In the genomic region with DNA sequence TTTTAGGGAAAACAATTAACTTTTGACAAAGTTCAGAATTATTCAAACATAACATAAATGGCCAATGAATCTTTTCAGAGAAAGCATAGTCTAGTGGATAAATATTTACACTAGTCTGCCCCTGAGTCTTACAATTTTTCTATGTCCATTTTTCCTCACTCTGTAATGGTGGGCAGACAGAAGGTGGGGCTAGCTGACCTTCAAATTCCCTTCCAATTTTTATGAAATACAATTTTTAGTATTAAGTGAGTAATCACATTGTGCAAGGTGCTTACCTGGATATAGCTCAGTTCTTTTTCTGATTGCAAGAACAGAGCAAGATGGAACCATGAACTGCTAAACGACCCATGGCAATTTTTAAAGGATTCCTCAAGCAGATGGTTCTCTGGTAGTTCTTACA, we compare ENCODE assay signal across 25 cellular contexts.
"Had no signal": no experiment of that assay in that cellular context is flagged by ENCODE, and none has a peak within 500 bp of the region (broad histone marks: within the 10 kb centered on the region; RNA-seq: fewer than 3 reads in every experiment).

No MANE protein-coding gene starts in this region.

- H3K27me3 ChIP-seq: colonic mucosa, gastroesophageal sphincter, ovary, right atrium auricular region, sigmoid colon, stomach, transverse colon had no signal

- H3K4me1 ChIP-seq: colonic mucosa, gastroesophageal sphincter, left ventricle myocardium inferior, lower lobe of right lung, right atrium auricular region, sigmoid colon, transverse colon had no signal

- H3K27me3 Mint-ChIP-seq: memory B cell; stimulated activated naive B cell treated with anti-CD40 and anti-IgM and Interleukin-4, amounts not matched to agents 10 μg/mL and 1 μg/mL and 100 μg/mL, for 72 hours had no signal

- DNase-seq: colonic mucosa; effector CD4-positive, alpha-beta T cell; endodermal cell; glutamatergic neuron; immature natural killer cell; kidney; left cardiac atrium; left ventricle myocardium inferior; lower lobe of right lung; natural killer cell; ovary; sigmoid colon; stimulated activated CD4-positive, alpha-beta T cell treated with anti-CD3 and anti-CD28 coated beads, Interleukin-2, amount 100 ng/mL, for 24 hours; stimulated activated CD4-positive, alpha-beta T cell treated with anti-CD3 and anti-CD28 coated beads, Interleukin-4, amount 100 ng/mL, for 4 hours; stimulated activated naive B cell treated with anti-CD40 and anti-IgM and Interleukin-4, amounts not matched to agents 10 μg/mL and 1 μg/mL and 100 μg/mL, for 72 hours; stomach; substantia nigra; transverse colon had no signal

- H3K9me3 Mint-ChIP-seq: endodermal cell, immature natural killer cell had no signal

- H3K4me3 ChIP-seq: colonic mucosa, gastroesophageal sphincter, left ventricle myocardium inferior, lower lobe of right lung, ovary, right atrium auricular region, sigmoid colon, skin epidermis, stomach, thoracic aorta, transverse colon had no signal

- H3K9me3 ChIP-seq: colonic mucosa, gastroesophageal sphincter, left ventricle myocardium inferior, lower lobe of right lung, ovary, right atrium auricular region, sigmoid colon, stomach, thoracic aorta, transverse colon had no signal

- H3K4me3 Mint-ChIP-seq: endodermal cell; immature natural killer cell; memory B cell; mesothelial cell of epicardium; natural killer cell; neural crest cell; stimulated activated naive B cell treated with anti-CD40 and anti-IgM and Interleukin-4, amounts not matched to agents 10 μg/mL and 1 μg/mL and 100 μg/mL, for 72 hours had no signal

- H3K36me3 ChIP-seq: colonic mucosa, gastroesophageal sphincter, left ventricle myocardium inferior, lower lobe of right lung, ovary, right atrium auricular region, sigmoid colon, stomach, thoracic aorta, transverse colon had no signal

- H3K4me1 Mint-ChIP-seq: immature natural killer cell; memory B cell; natural killer cell; stimulated activated naive B cell treated with anti-CD40 and anti-IgM and Interleukin-4, amounts not matched to agents 10 μg/mL and 1 μg/mL and 100 μg/mL, for 72 hours had no signal

- ATAC-seq: gastroesophageal sphincter; left cardiac atrium; lower lobe of right lung; natural killer cell; stimulated activated naive B cell treated with anti-CD40 and anti-IgM and Interleukin-4, amounts not matched to agents 10 μg/mL and 1 μg/mL and 100 μg/mL, for 72 hours had no signal

- H3K27ac ChIP-seq: colonic mucosa, gastroesophageal sphincter, left ventricle myocardium inferior, lower lobe of right lung, ovary, right atrium auricular region, sigmoid colon, skin epidermis, stomach, thoracic aorta, transverse colon had no signal

- H3K27ac Mint-ChIP-seq: endodermal cell; memory B cell; mesothelial cell of epicardium; natural killer cell; stimulated activated naive B cell treated with anti-CD40 and anti-IgM and Interleukin-4, amounts not matched to agents 10 μg/mL and 1 μg/mL and 100 μg/mL, for 72 hours had no signal
